17 cellular contexts compared by ENCODE assay signal in the genomic region with DNA sequence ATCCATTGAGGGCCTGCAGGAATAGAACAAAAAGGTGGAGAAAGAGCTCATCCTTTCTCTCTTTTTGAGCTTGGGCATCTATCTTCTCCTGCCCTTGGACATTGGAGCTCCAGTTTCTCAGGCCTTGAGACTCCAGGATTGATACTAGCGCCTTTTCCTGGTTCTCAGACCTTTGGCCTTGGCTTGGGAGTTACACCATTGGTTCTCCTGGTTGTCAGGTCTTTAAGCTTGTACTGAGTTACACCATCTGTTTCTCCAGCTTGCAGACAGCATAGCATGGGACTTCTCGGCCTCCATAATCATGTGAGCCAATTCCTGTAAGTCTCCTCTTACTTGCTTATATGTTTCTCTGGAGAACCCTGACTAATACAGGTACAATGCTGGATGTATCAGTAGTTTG.
DNase-seq lines count a peak whose midpoint lies in the region; ATAC-seq, FAIRE-seq and TF ChIP-seq lines count a peak whose summit lies in the region.
"Had no signal": no experiment of that assay in that cellular context is flagged by ENCODE, and none has a peak within 500 bp of the region (broad histone marks: within the 10 kb centered on the region; RNA-seq: fewer than 3 reads in every experiment).

No MANE protein-coding gene starts in this region.

- TF ChIP-seq CTCF in HepG2 (CRISPR knock-in tag; IDR thresholded peaks at IDR 0.05) = no peak
- no peak for TF ChIP-seq CTCF in right lobe of liver (IDR thresholded peaks at IDR 0.05)
- no peak for TF ChIP-seq CTCF in fibroblast of villous mesenchyme (IDR thresholded peaks at IDR 0.05; ENCODE audit: insufficient read depth, low read depth, low read length)
- TF ChIP-seq CTCF in pancreas (IDR thresholded peaks at IDR 0.05) = no peak
- no peak for TF ChIP-seq CTCF in sigmoid colon (IDR thresholded peaks at IDR 0.05)

- DNase-seq in HepG2 (ENCODE audit: low spot score) (no peak), right lobe of liver (no peak), fibroblast of villous mesenchyme (ENCODE audit: low read depth) (peak; percentile 8), pancreas (no peak), sigmoid colon (no peak), foreskin melanocyte (no peak)
- DNase-seq: BE2C; CD4-positive, alpha-beta memory T cell; DND-41; GF-D8; HCEC 1CT; HFFc6 had no signal

- TF ChIP-seq EP300 in HepG2 (IDR thresholded peaks at IDR 0.05; ENCODE audit: low read depth in 2 of 2, low read length in 2 of 2) = no peak
- TF ChIP-seq EP300 in HepG2 (CRISPR knock-in tag; IDR thresholded peaks at IDR 0.05; ENCODE audit: borderline replicate concordance) = no peak
- no peak for TF ChIP-seq EP300 in sigmoid colon (IDR thresholded peaks at IDR 0.05)

- H3K9me3 ChIP-seq in HepG2 (ENCODE audit: low read length) (peaks cover 11% of the 10 kb centered on the region), right lobe of liver (peaks cover 0 to 5% (median 0%) of the 10 kb centered on the region in 4 donors), pancreas (no peaks in the 10 kb centered on the region), sigmoid colon (peaks cover 0 to 5% (median 0%) of the 10 kb centered on the region in 4 donors)
- H3K9me3 ChIP-seq: BE2C had no signal

- no TSS peak for BruUV-seq in HepG2 (replicated peaks; lab: Mats Ljungman, UMichigan)

- no peaks in the 10 kb centered on the region for H3K27me3 ChIP-seq in HepG2 (ENCODE audit: control insufficient read depth in 1 of 2, insufficient read depth in 2 of 2, low read length in 2 of 2)
- H3K27me3 ChIP-seq in right lobe of liver = no peaks in the 10 kb centered on the region
- no peaks in the 10 kb centered on the region for H3K27me3 ChIP-seq in pancreas
- no peaks in the 10 kb centered on the region for H3K27me3 ChIP-seq in sigmoid colon
- H3K27me3 ChIP-seq: BE2C had no signal

- no peak for TF ChIP-seq RAD21 in HepG2 (CRISPR knock-in tag; IDR thresholded peaks at IDR 0.05)

- FAIRE-seq in HepG2 (lab: Jason Lieb, UNC) = no peak
- no peak for FAIRE-seq in pancreas (lab: Jason Lieb, UNC)
- FAIRE-seq: A204.1, GM19239 had no signal

- H3K4me2 ChIP-seq in HepG2 (ENCODE audit: low read depth, low read length) = no peak overlapping the region

- ATAC-seq in HepG2 = no peak
- ATAC-seq in right lobe of liver = no peak
- peak in 3 of 4 donors; percentile 22 to 52 (median 39) for ATAC-seq in pancreas
- no peak for ATAC-seq in GM21786 (IDR thresholded peaks at IDR 0.05; ENCODE audit: unreplicated experiment)

- H2AFZ ChIP-seq in HepG2 (ENCODE audit: low read length) = no peak overlapping the region

- H3K27ac ChIP-seq in HepG2 (ENCODE audit: extremely low read length, insufficient read depth, low read length) = no peak overlapping the region
- H3K27ac ChIP-seq in right lobe of liver = no peak overlapping the region
- H3K27ac ChIP-seq in pancreas = no peak overlapping the region
- H3K27ac ChIP-seq in sigmoid colon = no peak overlapping the region
- H3K27ac ChIP-seq: C4-2B, HL-60 had no signal

- POLR2A ChIA-PET in HepG2 (lab: Yijun Ruan, JAX) = no interaction called here

- in situ Hi-C loops in HepG2 (cut with HindIII; ENCODE audit: extremely low pct_ligation_motif_present, low pct_unique_long_range_greater_than_20kb) = no loop called here

- H3K4me1 ChIP-seq in HepG2 (ENCODE audit: insufficient read depth, low read length) (peaks cover 7% of the 10 kb centered on the region; the same call in 1 of the 2 replicates), right lobe of liver (no peaks in the 10 kb centered on the region), pancreas (peaks cover 0 to 5% (median 0%) of the 10 kb centered on the region in 3 donors), sigmoid colon (peaks cover 0 to 3% (median 0%) of the 10 kb centered on the region in 4 donors)
- H3K4me1 ChIP-seq: BE2C had no signal

- H3K79me2 ChIP-seq in HepG2 (ENCODE audit: insufficient read depth, low read length) = no peaks in the 10 kb centered on the region

- H3K4me3 ChIP-seq in HepG2 (replicated peaks in 1 of 3; ENCODE audit: insufficient read depth in 1 of 3, low read depth in 2 of 3, low read length in 3 of 3) (no peak overlapping the region), right lobe of liver (no peak overlapping the region), fibroblast of villous mesenchyme (ENCODE audit: low read depth, low read length) (no peak overlapping the region), pancreas (no peak overlapping the region), sigmoid colon (no peak overlapping the region)

- CTCF ChIA-PET in HepG2 (lab: Yijun Ruan, JAX; ENCODE audit: low intra/inter-chr PET ratio, low total read pairs) = no interaction called here

- no peak overlapping the region for H3K9ac ChIP-seq in HepG2 (ENCODE audit: insufficient read depth, low read depth, low read length)

- intact Hi-C loops in HepG2 (cut with micrococcal nuclease; ENCODE audit: unreplicated experiment) = no loop called here
- intact Hi-C loops in right lobe of liver (cut with DNase I) = no loop called here
- intact Hi-C loops in pancreas (cut with DNase I) = no loop called here
- intact Hi-C loops in sigmoid colon (cut with DNase I) = no loop called here

- H4K20me1 ChIP-seq in HepG2 (ENCODE audit: insufficient read depth, low read length) = peaks cover 12% of the 10 kb centered on the region; the same call in 1 of the 2 replicates

- TF ChIP-seq POLR2A in HepG2 (IDR thresholded peaks at IDR 0.05; ENCODE audit: insufficient read depth in 1 of 2, low read depth in 2 of 2, low read length in 2 of 2) (no peak), right lobe of liver (IDR thresholded peaks at IDR 0.05) (no peak), sigmoid colon (IDR thresholded peaks at IDR 0.05) (no peak)

- H3K36me3 ChIP-seq in HepG2 (replicated peaks in 1 of 2; ENCODE audit: control insufficient read depth in 1 of 2, insufficient read depth in 2 of 2, low read length in 2 of 2) (peaks cover 1 to 7% of the 10 kb centered on the region in 2 experiments; a peak in 2 of 5 replicates), right lobe of liver (no peaks in the 10 kb centered on the region), pancreas (no peaks in the 10 kb centered on the region), sigmoid colon (no peaks in the 10 kb centered on the region)

- WGBS in HepG2 (ENCODE audit: low lambda C conversion rate) = 100% methylated on average over 2 of the region's 2 CpGs
- WGBS in right lobe of liver (ENCODE audit: insufficient coverage, low coverage, low lambda C conversion rate, missing lambda C conversion rate) = 81% methylated on average over 2 of the region's 2 CpGs
- 58 to 79% methylated on average over 2 of the region's 2 CpGs for WGBS in pancreas, 2 donors
- 63 to 92% methylated on average over 2 of the region's 2 CpGs for WGBS in sigmoid colon, 2 donors

TF ChIP-seq in HepG2, 621 proteins besides CTCF, POLR2A, EP300 and RAD21:
- TF ChIP-seq GABPA (IDR thresholded peaks at IDR 0.05; ENCODE audit: low read depth, low read length) (no peak), GABPA (CRISPR knock-in tag; IDR thresholded peaks at IDR 0.05; ENCODE audit: low read depth) (no peak), SRY (CRISPR knock-in tag; IDR thresholded peaks at IDR 0.05) (no peak), ARNT (IDR thresholded peaks at IDR 0.05) (no peak), CEBPB (IDR thresholded peaks at IDR 0.05; ENCODE audit: borderline replicate concordance, low read depth, low read length) (0 out of 2 replicates have a peak, but pooled peaks have one; percentile 43)
- TF ChIP-seq, protein P1, sequence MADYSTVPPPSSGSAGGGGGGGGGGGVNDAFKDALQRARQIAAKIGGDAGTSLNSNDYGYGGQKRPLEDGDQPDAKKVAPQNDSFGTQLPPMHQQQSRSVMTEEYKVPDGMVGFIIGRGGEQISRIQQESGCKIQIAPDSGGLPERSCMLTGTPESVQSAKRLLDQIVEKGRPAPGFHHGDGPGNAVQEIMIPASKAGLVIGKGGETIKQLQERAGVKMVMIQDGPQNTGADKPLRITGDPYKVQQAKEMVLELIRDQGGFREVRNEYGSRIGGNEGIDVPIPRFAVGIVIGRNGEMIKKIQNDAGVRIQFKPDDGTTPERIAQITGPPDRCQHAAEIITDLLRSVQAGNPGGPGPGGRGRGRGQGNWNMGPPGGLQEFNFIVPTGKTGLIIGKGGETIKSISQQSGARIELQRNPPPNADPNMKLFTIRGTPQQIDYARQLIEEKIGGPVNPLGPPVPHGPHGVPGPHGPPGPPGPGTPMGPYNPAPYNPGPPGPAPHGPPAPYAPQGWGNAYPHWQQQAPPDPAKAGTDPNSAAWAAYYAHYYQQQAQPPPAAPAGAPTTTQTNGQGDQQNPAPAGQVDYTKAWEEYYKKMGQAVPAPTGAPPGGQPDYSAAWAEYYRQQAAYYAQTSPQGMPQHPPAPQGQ (CRISPR knock-in tag; IDR thresholded peaks at IDR 0.05; ENCODE audit: borderline replicate concordance) = no peak

Comparison
In these comparisons a context has a peak if more than half of its experiments do, and no peak if none do; other contexts are left out.
1. ATAC-seq: peak in pancreas (3 of 4); none in HepG2 (single experiment), right lobe of liver (0 of 4) and GM21786 (single experiment).